ENCODE assay signal across 1 cellular context in the genomic region with DNA sequence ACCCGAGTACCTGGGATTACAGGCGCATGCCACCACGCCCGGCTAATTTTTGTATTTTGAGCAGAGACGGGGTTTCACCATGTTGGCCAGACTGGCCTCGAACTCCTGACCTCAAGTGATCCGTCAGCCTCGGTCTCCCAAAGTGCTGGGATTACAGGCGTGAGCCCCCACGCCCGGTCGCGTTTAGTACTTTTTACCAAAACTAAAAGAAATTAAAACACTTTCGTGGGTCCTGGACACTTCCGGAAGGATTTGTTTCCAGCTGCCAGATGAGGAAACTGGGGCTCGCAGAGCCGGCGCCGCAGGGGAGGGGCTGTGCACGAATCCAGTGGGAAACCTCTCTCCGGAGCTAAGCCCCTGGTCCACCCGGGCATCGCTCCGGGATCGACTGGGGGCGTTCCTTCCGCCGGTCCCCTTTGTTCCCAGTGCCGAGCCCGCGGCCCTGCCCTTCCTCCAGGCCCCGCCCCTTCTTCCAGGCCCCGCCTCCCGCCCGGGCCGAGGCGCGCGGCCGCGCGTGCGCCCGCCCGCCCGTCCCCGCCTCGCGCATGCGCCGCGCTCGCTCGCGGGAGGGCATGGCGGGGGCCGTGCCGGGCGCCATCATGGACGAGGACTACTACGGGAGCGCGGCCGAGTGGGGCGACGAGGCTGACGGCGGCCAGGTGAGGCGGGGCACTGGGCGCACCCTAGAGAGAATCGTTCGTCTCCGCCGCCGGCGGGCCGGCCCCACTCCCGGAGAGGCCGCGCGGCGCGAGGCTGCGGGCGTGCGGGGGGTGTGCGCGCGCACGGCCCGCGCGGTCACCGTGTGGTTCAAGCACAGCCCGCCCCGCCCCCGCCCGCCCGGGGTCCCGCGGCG.
TF ChIP-seq lines count a peak whose summit lies in the region.

A gene with protein sequence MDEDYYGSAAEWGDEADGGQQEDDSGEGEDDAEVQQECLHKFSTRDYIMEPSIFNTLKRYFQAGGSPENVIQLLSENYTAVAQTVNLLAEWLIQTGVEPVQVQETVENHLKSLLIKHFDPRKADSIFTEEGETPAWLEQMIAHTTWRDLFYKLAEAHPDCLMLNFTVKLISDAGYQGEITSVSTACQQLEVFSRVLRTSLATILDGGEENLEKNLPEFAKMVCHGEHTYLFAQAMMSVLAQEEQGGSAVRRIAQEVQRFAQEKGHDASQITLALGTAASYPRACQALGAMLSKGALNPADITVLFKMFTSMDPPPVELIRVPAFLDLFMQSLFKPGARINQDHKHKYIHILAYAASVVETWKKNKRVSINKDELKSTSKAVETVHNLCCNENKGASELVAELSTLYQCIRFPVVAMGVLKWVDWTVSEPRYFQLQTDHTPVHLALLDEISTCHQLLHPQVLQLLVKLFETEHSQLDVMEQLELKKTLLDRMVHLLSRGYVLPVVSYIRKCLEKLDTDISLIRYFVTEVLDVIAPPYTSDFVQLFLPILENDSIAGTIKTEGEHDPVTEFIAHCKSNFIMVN (plus strand): TSS at position 546 of the 853 bp plus-strand sequence. CDS start 54 bp downstream, at position 600.

TF ChIP-seq in HepG2, 621 proteins besides CTCF, POLR2A, EP300 and RAD21 (continued from another document and continues in another):
- TF ChIP-seq, protein P1, sequence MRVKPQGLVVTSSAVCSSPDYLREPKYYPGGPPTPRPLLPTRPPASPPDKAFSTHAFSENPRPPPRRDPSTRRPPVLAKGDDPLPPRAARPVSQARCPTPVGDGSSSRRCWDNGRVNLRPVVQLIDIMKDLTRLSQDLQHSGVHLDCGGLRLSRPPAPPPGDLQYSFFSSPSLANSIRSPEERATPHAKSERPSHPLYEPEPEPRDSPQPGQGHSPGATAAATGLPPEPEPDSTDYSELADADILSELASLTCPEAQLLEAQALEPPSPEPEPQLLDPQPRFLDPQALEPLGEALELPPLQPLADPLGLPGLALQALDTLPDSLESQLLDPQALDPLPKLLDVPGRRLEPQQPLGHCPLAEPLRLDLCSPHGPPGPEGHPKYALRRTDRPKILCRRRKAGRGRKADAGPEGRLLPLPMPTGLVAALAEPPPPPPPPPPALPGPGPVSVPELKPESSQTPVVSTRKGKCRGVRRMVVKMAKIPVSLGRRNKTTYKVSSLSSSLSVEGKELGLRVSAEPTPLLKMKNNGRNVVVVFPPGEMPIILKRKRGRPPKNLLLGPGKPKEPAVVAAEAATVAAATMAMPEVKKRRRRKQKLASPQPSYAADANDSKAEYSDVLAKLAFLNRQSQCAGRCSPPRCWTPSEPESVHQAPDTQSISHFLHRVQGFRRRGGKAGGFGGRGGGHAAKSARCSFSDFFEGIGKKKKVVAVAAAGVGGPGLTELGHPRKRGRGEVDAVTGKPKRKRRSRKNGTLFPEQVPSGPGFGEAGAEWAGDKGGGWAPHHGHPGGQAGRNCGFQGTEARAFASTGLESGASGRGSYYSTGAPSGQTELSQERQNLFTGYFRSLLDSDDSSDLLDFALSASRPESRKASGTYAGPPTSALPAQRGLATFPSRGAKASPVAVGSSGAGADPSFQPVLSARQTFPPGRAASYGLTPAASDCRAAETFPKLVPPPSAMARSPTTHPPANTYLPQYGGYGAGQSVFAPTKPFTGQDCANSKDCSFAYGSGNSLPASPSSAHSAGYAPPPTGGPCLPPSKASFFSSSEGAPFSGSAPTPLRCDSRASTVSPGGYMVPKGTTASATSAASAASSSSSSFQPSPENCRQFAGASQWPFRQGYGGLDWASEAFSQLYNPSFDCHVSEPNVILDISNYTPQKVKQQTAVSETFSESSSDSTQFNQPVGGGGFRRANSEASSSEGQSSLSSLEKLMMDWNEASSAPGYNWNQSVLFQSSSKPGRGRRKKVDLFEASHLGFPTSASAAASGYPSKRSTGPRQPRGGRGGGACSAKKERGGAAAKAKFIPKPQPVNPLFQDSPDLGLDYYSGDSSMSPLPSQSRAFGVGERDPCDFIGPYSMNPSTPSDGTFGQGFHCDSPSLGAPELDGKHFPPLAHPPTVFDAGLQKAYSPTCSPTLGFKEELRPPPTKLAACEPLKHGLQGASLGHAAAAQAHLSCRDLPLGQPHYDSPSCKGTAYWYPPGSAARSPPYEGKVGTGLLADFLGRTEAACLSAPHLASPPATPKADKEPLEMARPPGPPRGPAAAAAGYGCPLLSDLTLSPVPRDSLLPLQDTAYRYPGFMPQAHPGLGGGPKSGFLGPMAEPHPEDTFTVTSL (CRISPR knock-in tag; IDR thresholded peaks at IDR 0.05; ENCODE audit: borderline replicate concordance): no peak
- TF ChIP-seq ZNF224 (CRISPR knock-in tag; IDR thresholded peaks at IDR 0.05): no peak
- peak; percentile 43 for TF ChIP-seq RXRA (CRISPR knock-in tag; IDR thresholded peaks at IDR 0.05)
- TF ChIP-seq ZFY (CRISPR knock-in tag; IDR thresholded peaks at IDR 0.05): peak; percentile 83
- peak; percentile 67; the same call in 1 of the 2 replicates for TF ChIP-seq ZNF761 (CRISPR knock-in tag; conservative IDR thresholded peaks at IDR 0.05)
- no peak for TF ChIP-seq ZSCAN30 (CRISPR knock-in tag; IDR thresholded peaks at IDR 0.05)
- TF ChIP-seq CEBPG (CRISPR knock-in tag; IDR thresholded peaks at IDR 0.05): peak; percentile 22; the same call in 1 of the 2 replicates
- peak; percentile 70 for TF ChIP-seq RXRB (CRISPR knock-in tag; IDR thresholded peaks at IDR 0.05; ENCODE audit: borderline replicate concordance)
- no peak for TF ChIP-seq ZBTB8A (CRISPR knock-in tag; IDR thresholded peaks at IDR 0.05; ENCODE audit: borderline replicate concordance, low read depth)
- TF ChIP-seq RBAK (CRISPR knock-in tag; IDR thresholded peaks at IDR 0.05): 0 out of 2 replicates have a peak, but pooled peaks have one; percentile 41
- TF ChIP-seq ZNF546 (CRISPR knock-in tag; conservative IDR thresholded peaks at IDR 0.05): no peak
- TF ChIP-seq TCF7 (IDR thresholded peaks at IDR 0.05; ENCODE audit: low read depth): peak; percentile 91
- TF ChIP-seq ZNF644 (CRISPR knock-in tag; IDR thresholded peaks at IDR 0.05; ENCODE audit: low read depth): peak; percentile 50; the same call in 1 of the 2 replicates
- TF ChIP-seq, protein P2, sequence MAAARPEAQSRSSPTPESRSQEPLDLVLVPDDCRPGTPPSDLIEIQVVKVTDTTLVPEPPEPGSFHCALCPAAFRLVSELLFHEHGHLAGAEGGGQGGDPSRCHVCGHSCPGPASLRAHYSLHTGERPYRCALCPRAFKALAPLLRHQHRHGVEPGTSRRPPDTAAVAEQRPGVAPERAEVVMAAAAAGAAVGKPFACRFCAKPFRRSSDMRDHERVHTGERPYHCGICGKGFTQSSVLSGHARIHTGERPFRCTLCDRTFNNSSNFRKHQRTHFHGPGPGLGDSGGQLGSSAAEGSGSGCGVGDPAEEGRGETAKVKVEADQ (CRISPR knock-in tag; IDR thresholded peaks at IDR 0.05; ENCODE audit: borderline replicate concordance): peak; percentile 29; the same call in 1 of the 2 replicates
- TF ChIP-seq, protein P3, sequence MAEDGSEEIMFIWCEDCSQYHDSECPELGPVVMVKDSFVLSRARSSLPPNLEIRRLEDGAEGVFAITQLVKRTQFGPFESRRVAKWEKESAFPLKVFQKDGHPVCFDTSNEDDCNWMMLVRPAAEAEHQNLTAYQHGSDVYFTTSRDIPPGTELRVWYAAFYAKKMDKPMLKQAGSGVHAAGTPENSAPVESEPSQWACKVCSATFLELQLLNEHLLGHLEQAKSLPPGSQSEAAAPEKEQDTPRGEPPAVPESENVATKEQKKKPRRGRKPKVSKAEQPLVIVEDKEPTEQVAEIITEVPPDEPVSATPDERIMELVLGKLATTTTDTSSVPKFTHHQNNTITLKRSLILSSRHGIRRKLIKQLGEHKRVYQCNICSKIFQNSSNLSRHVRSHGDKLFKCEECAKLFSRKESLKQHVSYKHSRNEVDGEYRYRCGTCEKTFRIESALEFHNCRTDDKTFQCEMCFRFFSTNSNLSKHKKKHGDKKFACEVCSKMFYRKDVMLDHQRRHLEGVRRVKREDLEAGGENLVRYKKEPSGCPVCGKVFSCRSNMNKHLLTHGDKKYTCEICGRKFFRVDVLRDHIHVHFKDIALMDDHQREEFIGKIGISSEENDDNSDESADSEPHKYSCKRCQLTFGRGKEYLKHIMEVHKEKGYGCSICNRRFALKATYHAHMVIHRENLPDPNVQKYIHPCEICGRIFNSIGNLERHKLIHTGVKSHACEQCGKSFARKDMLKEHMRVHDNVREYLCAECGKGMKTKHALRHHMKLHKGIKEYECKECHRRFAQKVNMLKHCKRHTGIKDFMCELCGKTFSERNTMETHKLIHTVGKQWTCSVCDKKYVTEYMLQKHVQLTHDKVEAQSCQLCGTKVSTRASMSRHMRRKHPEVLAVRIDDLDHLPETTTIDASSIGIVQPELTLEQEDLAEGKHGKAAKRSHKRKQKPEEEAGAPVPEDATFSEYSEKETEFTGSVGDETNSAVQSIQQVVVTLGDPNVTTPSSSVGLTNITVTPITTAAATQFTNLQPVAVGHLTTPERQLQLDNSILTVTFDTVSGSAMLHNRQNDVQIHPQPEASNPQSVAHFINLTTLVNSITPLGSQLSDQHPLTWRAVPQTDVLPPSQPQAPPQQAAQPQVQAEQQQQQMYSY (CRISPR knock-in tag; IDR thresholded peaks at IDR 0.05): peak; percentile 66; the same call in 1 of the 2 replicates
- TF ChIP-seq, protein P4, sequence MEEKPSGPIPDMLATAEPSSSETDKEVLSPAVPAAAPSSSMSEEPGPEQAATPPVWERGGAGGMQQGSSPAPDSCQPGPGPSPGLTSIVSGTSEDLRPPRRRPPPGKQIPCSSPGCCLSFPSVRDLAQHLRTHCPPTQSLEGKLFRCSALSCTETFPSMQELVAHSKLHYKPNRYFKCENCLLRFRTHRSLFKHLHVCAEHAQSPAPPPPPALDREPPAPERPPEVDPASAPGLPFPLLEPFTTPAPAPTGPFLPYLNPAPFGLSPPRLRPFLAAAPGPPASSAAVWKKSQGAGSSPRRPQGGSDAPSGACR (CRISPR knock-in tag; IDR thresholded peaks at IDR 0.05): no peak
- no peak for TF ChIP-seq ZNF724P (CRISPR knock-in tag; IDR thresholded peaks at IDR 0.05; ENCODE audit: borderline replicate concordance)
- peak; percentile 28; the same call in 1 of the 2 replicates for TF ChIP-seq HNF4G (IDR thresholded peaks at IDR 0.05; ENCODE audit: borderline replicate concordance, low read depth, low read length)
- TF ChIP-seq HNF4G (CRISPR knock-in tag; IDR thresholded peaks at IDR 0.05; ENCODE audit: borderline replicate concordance, low read depth): no peak
- TF ChIP-seq CENPT (CRISPR knock-in tag; IDR thresholded peaks at IDR 0.05; ENCODE audit: low read depth): 0 out of 2 replicates have a peak, but pooled peaks have one; percentile 48
- TF ChIP-seq ZNF335 (CRISPR knock-in tag; IDR thresholded peaks at IDR 0.05): no peak; the same call in 1 of the 2 replicates
- TF ChIP-seq PCBP1 (IDR thresholded peaks at IDR 0.05; ENCODE audit: borderline replicate concordance, low read depth, low read length): peak; percentile 77; the same call in 1 of the 2 replicates
- TF ChIP-seq, protein P5, sequence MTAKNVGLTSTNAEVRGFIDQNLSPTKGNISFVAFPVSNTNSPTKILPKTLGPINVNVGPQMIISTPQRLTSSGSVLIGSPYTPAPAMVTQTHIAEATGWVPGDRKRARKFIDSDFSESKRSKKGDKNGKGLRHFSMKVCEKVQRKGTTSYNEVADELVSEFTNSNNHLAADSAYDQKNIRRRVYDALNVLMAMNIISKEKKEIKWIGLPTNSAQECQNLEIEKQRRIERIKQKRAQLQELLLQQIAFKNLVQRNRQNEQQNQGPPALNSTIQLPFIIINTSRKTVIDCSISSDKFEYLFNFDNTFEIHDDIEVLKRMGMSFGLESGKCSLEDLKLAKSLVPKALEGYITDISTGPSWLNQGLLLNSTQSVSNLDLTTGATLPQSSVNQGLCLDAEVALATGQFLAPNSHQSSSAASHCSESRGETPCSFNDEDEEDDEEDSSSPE (CRISPR knock-in tag; IDR thresholded peaks at IDR 0.05): 0 out of 2 replicates have a peak, but pooled peaks have one; percentile 67
- TF ChIP-seq, protein P6, sequence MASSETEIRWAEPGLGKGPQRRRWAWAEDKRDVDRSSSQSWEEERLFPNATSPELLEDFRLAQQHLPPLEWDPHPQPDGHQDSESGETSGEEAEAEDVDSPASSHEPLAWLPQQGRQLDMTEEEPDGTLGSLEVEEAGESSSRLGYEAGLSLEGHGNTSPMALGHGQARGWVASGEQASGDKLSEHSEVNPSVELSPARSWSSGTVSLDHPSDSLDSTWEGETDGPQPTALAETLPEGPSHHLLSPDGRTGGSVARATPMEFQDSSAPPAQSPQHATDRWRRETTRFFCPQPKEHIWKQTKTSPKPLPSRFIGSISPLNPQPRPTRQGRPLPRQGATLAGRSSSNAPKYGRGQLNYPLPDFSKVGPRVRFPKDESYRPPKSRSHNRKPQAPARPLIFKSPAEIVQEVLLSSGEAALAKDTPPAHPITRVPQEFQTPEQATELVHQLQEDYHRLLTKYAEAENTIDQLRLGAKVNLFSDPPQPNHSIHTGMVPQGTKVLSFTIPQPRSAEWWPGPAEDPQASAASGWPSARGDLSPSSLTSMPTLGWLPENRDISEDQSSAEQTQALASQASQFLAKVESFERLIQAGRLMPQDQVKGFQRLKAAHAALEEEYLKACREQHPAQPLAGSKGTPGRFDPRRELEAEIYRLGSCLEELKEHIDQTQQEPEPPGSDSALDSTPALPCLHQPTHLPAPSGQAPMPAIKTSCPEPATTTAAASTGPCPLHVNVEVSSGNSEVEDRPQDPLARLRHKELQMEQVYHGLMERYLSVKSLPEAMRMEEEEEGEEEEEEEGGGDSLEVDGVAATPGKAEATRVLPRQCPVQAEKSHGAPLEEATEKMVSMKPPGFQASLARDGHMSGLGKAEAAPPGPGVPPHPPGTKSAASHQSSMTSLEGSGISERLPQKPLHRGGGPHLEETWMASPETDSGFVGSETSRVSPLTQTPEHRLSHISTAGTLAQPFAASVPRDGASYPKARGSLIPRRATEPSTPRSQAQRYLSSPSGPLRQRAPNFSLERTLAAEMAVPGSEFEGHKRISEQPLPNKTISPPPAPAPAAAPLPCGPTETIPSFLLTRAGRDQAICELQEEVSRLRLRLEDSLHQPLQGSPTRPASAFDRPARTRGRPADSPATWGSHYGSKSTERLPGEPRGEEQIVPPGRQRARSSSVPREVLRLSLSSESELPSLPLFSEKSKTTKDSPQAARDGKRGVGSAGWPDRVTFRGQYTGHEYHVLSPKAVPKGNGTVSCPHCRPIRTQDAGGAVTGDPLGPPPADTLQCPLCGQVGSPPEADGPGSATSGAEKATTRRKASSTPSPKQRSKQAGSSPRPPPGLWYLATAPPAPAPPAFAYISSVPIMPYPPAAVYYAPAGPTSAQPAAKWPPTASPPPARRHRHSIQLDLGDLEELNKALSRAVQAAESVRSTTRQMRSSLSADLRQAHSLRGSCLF (CRISPR knock-in tag; IDR thresholded peaks at IDR 0.05; ENCODE audit: borderline replicate concordance): no peak
- 0 out of 2 replicates have a peak, but pooled peaks have one; percentile 41 for TF ChIP-seq AHR (CRISPR knock-in tag; IDR thresholded peaks at IDR 0.05)
- peak; percentile 81; the same call in 1 of the 2 replicates for TF ChIP-seq CHD4 (IDR thresholded peaks at IDR 0.05; ENCODE audit: borderline replicate concordance, low read length)
- no peak for TF ChIP-seq SNRNP70 (IDR thresholded peaks at IDR 0.05; ENCODE audit: low read depth, low read length)
- TF ChIP-seq, protein P7, sequence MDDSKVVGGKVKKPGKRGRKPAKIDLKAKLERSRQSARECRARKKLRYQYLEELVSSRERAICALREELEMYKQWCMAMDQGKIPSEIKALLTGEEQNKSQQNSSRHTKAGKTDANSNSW (CRISPR knock-in tag; IDR thresholded peaks at IDR 0.05; ENCODE audit: borderline replicate concordance): peak; percentile 62; the same call in 1 of the 2 replicates
- peak; percentile 90 for TF ChIP-seq SP5 (CRISPR knock-in tag; IDR thresholded peaks at IDR 0.05; ENCODE audit: borderline replicate concordance, low read depth)
- TF ChIP-seq FOXK2 (IDR thresholded peaks at IDR 0.05): no peak
- TF ChIP-seq ZFP90 (CRISPR knock-in tag; IDR thresholded peaks at IDR 0.05; ENCODE audit: borderline replicate concordance): no peak
- TF ChIP-seq JUN (CRISPR knock-in tag; IDR thresholded peaks at IDR 0.05): 0 out of 2 replicates have a peak, but pooled peaks have one; percentile 14
- TF ChIP-seq IRX3 (CRISPR knock-in tag; IDR thresholded peaks at IDR 0.05; ENCODE audit: borderline replicate concordance, low read depth): peak; percentile 82
- TF ChIP-seq MYNN (CRISPR knock-in tag; IDR thresholded peaks at IDR 0.05; ENCODE audit: low read depth): peak; percentile 75; the same call in 1 of the 2 replicates
- 0 out of 2 replicates have a peak, but pooled peaks have one; percentile 38 for TF ChIP-seq TARDBP (CRISPR knock-in tag; IDR thresholded peaks at IDR 0.05)
